10 cellular contexts compared by ENCODE assay signal in the genomic region with DNA sequence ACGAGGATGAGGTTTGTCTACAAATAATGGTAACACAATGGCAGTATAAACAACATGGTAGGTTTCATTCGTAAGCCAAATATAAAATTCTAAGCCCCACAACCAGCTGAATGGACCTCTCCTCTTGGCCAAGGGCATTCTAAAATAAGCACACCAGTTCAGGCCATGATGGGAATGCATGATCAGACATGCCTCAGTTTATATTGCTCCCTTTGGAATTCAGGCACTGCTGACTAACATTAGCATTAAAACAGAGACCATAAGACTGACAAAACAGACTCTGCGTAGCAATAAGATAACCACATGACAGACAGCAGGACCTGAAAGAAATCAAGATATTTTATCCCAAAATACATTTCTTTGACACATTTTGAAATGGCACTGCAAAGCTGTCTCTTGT.
DNase-seq lines count a peak whose midpoint lies in the region; ATAC-seq, FAIRE-seq and TF ChIP-seq lines count a peak whose summit lies in the region.
"Had no signal": no experiment of that assay in that cellular context is flagged by ENCODE, and none has a peak within 500 bp of the region (broad histone marks: within the 10 kb centered on the region; RNA-seq: fewer than 3 reads in every experiment).

No MANE protein-coding gene starts in this region.

- intact Hi-C loops in activated CD4-positive, alpha-beta memory T cell treated with anti-CD3 and anti-CD28 coated beads for 36 hours (cut with micrococcal nuclease): loop anchor here (1.0 to 5.0 kb wide), 10 partner anchors 10 to 467 kb away; a partner anchor contains a TSS
- intact Hi-C loops in kidney (cut with DNase I): no loop called here

- POLR2A ChIA-PET in activated CD4-positive, alpha-beta memory T cell treated with anti-CD3 and anti-CD28 coated beads for 36 hours (lab: Charles Lee): interaction anchor here (0.6 to 2.1 kb wide), 9 partner anchors 10 to 189 kb away, joined by 3 to 22 read pairs (median 5); a partner anchor contains a TSS

- peak overlapping the region; percentile 80 to 84 for H3K27ac ChIP-seq in kidney (ENCODE audit: low read depth in 2 of 2, low read length in 2 of 2)
- peak overlapping the region; percentile 72 for H3K27ac ChIP-seq in stomach smooth muscle (ENCODE audit: low read length)

- peaks cover 2% of the 10 kb centered on the region for H3K36me3 Mint-ChIP-seq in activated CD8-positive, alpha-beta memory T cell treated with anti-CD3 and anti-CD28 coated beads, Interleukin-2, amount 10 ng/mL, durations not matched to agents 7 days and 5 days
- no peaks in the 10 kb centered on the region for H3K36me3 Mint-ChIP-seq in activated CD4-positive, alpha-beta memory T cell treated with anti-CD3 and anti-CD28 coated beads for 36 hours

- CTCF ChIA-PET in activated CD8-positive, alpha-beta memory T cell treated with anti-CD3 and anti-CD28 coated beads, Interleukin-2, amount 10 ng/mL, durations not matched to agents 7 days and 5 days (lab: Charles Lee): interaction anchor here (0.8 kb wide), 1 partner anchor 176 kb away, joined by 3 read pairs; no protein-coding TSS in a partner anchor
- CTCF ChIA-PET in activated CD4-positive, alpha-beta memory T cell treated with anti-CD3 and anti-CD28 coated beads for 36 hours (lab: Charles Lee): interaction anchor here (1.0 kb wide), 2 partner anchors 44 to 60 kb away, joined by 3 to 4 read pairs; no protein-coding TSS in a partner anchor

- H3K9me3 Mint-ChIP-seq in activated CD8-positive, alpha-beta memory T cell treated with anti-CD3 and anti-CD28 coated beads, Interleukin-2, amount 10 ng/mL, durations not matched to agents 7 days and 5 days (ENCODE audit: low read depth): no peaks in the 10 kb centered on the region
- no peaks in the 10 kb centered on the region for H3K9me3 Mint-ChIP-seq in activated CD4-positive, alpha-beta memory T cell treated with anti-CD3 and anti-CD28 coated beads for 36 hours

- H3K4me1 ChIP-seq in kidney (ENCODE audit: control insufficient read depth in 1 of 2, insufficient read depth in 1 of 2, low read depth in 1 of 2, low read length in 2 of 2) (peaks cover 13 to 27% of the 10 kb centered on the region in 2 donors), stomach smooth muscle (ENCODE audit: control insufficient read depth, insufficient read depth, low read length) (peaks cover 21% of the 10 kb centered on the region)

- H3K4me1 Mint-ChIP-seq in activated CD8-positive, alpha-beta memory T cell treated with anti-CD3 and anti-CD28 coated beads, Interleukin-2, amount 10 ng/mL, durations not matched to agents 7 days and 5 days: peaks cover 55% of the 10 kb centered on the region
- peaks cover 83% of the 10 kb centered on the region for H3K4me1 Mint-ChIP-seq in activated CD4-positive, alpha-beta memory T cell treated with anti-CD3 and anti-CD28 coated beads for 36 hours (ENCODE audit: low read depth)

- FAIRE-seq in kidney (lab: Jason Lieb, UNC): no peak

- H3K27me3 ChIP-seq in stomach smooth muscle (ENCODE audit: control insufficient read depth in 1 of 2, insufficient read depth in 2 of 2, low read length in 2 of 2): no peaks in the 10 kb centered on the region

- H3K27me3 Mint-ChIP-seq in activated CD8-positive, alpha-beta memory T cell treated with anti-CD3 and anti-CD28 coated beads, Interleukin-2, amount 10 ng/mL, durations not matched to agents 7 days and 5 days: no peaks in the 10 kb centered on the region
- no peaks in the 10 kb centered on the region for H3K27me3 Mint-ChIP-seq in activated CD4-positive, alpha-beta memory T cell treated with anti-CD3 and anti-CD28 coated beads for 36 hours

- peak overlapping the region; percentile 72 for H3K4me3 Mint-ChIP-seq in activated CD8-positive, alpha-beta memory T cell treated with anti-CD3 and anti-CD28 coated beads, Interleukin-2, amount 10 ng/mL, durations not matched to agents 7 days and 5 days
- H3K4me3 Mint-ChIP-seq in activated CD4-positive, alpha-beta memory T cell treated with anti-CD3 and anti-CD28 coated beads for 36 hours: peak overlapping the region; percentile 75

- DNase-seq in activated CD8-positive, alpha-beta memory T cell treated with anti-CD3 and anti-CD28 coated beads, Interleukin-2, amount 10 ng/mL, durations not matched to agents 7 days and 5 days: no peak
- DNase-seq in activated CD8-positive, alpha-beta memory T cell treated with anti-CD3 and anti-CD28 coated beads, Interleukin-2, amount 50 U/mL, for 48 hours: no peak
- DNase-seq in activated CD4-positive, alpha-beta memory T cell treated with anti-CD3 and anti-CD28 coated beads for 36 hours: no peak
- no peak for DNase-seq in kidney
- DNase-seq in NCI-H1105 (lab: John Stamatoyannopoulos, UW): no peak
- no peak for DNase-seq in GM03348 (ENCODE audit: low spot score)
- DNase-seq: H7, NCI-H446 treated with DMSO at 0.1 percent for 48 hours had no signal

- no peak for TF ChIP-seq CTCF in kidney (IDR thresholded peaks at IDR 0.05; ENCODE audit: borderline replicate concordance, extremely low read depth, insufficient read depth)

- H3K36me3 ChIP-seq in kidney (ENCODE audit: control insufficient read depth in 1 of 2, insufficient read depth in 2 of 2, low read length in 2 of 2) (no peaks in the 10 kb centered on the region), stomach smooth muscle (ENCODE audit: control insufficient read depth in 2 of 2, insufficient read depth in 2 of 2, low read length in 2 of 2) (no peaks in the 10 kb centered on the region)

- H3K4me3 ChIP-seq in kidney (ENCODE audit: low read length in 2 of 2): no peak overlapping the region
- peak overlapping the region in 1 of 2 donors; percentile 8 for H3K4me3 ChIP-seq in stomach smooth muscle (ENCODE audit: low read length in 2 of 2)

- H3K9me3 ChIP-seq in kidney (ENCODE audit: control insufficient read depth in 1 of 2, low read length in 2 of 2) (no peaks in the 10 kb centered on the region), stomach smooth muscle (ENCODE audit: control insufficient read depth in 2 of 2, low read length in 2 of 2) (no peaks in the 10 kb centered on the region)

- H3K27ac Mint-ChIP-seq in activated CD8-positive, alpha-beta memory T cell treated with anti-CD3 and anti-CD28 coated beads, Interleukin-2, amount 10 ng/mL, durations not matched to agents 7 days and 5 days: peak overlapping the region; percentile 92
- peak overlapping the region; percentile 98 for H3K27ac Mint-ChIP-seq in activated CD4-positive, alpha-beta memory T cell treated with anti-CD3 and anti-CD28 coated beads for 36 hours

- H3K9ac ChIP-seq in kidney (ENCODE audit: low read length in 2 of 2) (no peak overlapping the region), stomach smooth muscle (ENCODE audit: low read length in 2 of 2) (no peak overlapping the region)

- ATAC-seq in activated CD8-positive, alpha-beta memory T cell treated with anti-CD3 and anti-CD28 coated beads, Interleukin-2, amount 10 ng/mL, durations not matched to agents 7 days and 5 days: no peak
- ATAC-seq in HG02970 (IDR thresholded peaks at IDR 0.05; ENCODE audit: low FRiP score, unreplicated experiment): no peak
